In the genomic region with DNA sequence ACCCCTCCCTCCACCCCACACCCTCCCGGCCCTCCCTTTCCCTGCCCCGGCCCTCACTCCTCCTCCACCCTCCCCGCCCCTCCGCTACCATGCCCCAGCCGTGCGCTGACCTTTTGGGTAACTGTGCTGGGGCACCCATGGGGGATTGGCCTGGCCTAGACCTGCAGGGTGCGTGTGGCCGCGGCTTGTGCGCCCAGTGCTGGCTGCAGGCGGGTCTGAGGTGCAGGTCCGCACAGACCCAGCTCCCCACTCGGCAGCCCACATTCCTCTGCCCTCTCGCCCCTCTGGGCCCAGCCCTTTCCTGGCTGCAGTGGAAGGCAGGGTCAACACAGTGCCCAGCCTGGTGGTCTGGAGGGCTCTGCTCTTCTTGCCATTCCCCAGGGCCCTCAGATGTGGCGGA, we compare ENCODE assay signal across 17 cellular contexts. TPM values are rescaled to one million over a fixed set of nuclear protein-coding genes. Genes with fewer than 3 reads are reported as not detected.
"Had no signal": no experiment of that assay in that cellular context is flagged by ENCODE, and none has a peak within 500 bp of the region (broad histone marks: within the 10 kb centered on the region; RNA-seq: fewer than 3 reads in every experiment).

No MANE protein-coding gene starts in this region.

- DNase-seq: activated B cell treated with CpG ODN at 0.5 μM for 24 hours; activated CD4-positive, alpha-beta T cell treated with anti-CD3 and anti-CD28 coated beads, Interleukin-2, amount 50 U/mL, for 1 hour; activated CD8-positive, alpha-beta T cell treated with anti-CD3 and anti-CD28 coated beads for 36 hours; activated naive CD8-positive, alpha-beta T cell treated with anti-CD3 and anti-CD28 coated beads, Interleukin-2, amount 50 U/mL, for 24 hours; activated T-cell treated with anti-CD3 and anti-CD28 coated beads, Interleukin-2, amount 50 U/mL, for 48 hours; foreskin keratinocyte; lower lobe of right lung; mesendoderm; natural killer cell; spleen; stimulated activated naive CD4-positive, alpha-beta T cell treated with Interleukin-2 at 50 U/mL for 16 hours; T-cell had no signal

- H3K4me1 ChIP-seq: foreskin keratinocyte had no signal

- ATAC-seq: activated CD8-positive, alpha-beta T cell treated with anti-CD3 and anti-CD28 coated beads for 36 hours; activated naive CD8-positive, alpha-beta T cell treated with anti-CD3 and anti-CD28 coated beads, Interleukin-2, amount 50 U/mL, for 24 hours; foreskin keratinocyte; left lobe of liver; lower lobe of right lung; natural killer cell; T-cell had no signal

- H3K36me3 ChIP-seq: esophagus muscularis mucosa, heart left ventricle, lower lobe of right lung, neural progenitor cell, right atrium auricular region, spleen had no signal

- H3K4me2 ChIP-seq: neural progenitor cell had no signal

- H3K9me3 ChIP-seq: esophagus muscularis mucosa, heart left ventricle, lower lobe of right lung, right atrium auricular region, spleen had no signal

- H2AFZ ChIP-seq: neural progenitor cell had no signal

- H3K9ac ChIP-seq: neural progenitor cell had no signal

- H3K27ac ChIP-seq: esophagus muscularis mucosa, foreskin keratinocyte, lower lobe of right lung, neural progenitor cell, spleen had no signal

- H3K4me3 ChIP-seq: esophagus muscularis mucosa, heart left ventricle, lower lobe of right lung, neural progenitor cell, right atrium auricular region, spleen had no signal

- H3K27me3 ChIP-seq: neural progenitor cell, right atrium auricular region had no signal

RNA-seq across cellular contexts. Expression of gene SLC26A1, which starts 42.9 kb away (rescaled TPM):
- total RNA-seq: activated B cell treated with CpG ODN at 0.5 μM for 24 hours, foreskin keratinocyte, right atrium auricular region had no signal
- polyA plus RNA-seq: foreskin keratinocyte had no signal
